8 cellular contexts compared by ENCODE assay signal in the genomic region with DNA sequence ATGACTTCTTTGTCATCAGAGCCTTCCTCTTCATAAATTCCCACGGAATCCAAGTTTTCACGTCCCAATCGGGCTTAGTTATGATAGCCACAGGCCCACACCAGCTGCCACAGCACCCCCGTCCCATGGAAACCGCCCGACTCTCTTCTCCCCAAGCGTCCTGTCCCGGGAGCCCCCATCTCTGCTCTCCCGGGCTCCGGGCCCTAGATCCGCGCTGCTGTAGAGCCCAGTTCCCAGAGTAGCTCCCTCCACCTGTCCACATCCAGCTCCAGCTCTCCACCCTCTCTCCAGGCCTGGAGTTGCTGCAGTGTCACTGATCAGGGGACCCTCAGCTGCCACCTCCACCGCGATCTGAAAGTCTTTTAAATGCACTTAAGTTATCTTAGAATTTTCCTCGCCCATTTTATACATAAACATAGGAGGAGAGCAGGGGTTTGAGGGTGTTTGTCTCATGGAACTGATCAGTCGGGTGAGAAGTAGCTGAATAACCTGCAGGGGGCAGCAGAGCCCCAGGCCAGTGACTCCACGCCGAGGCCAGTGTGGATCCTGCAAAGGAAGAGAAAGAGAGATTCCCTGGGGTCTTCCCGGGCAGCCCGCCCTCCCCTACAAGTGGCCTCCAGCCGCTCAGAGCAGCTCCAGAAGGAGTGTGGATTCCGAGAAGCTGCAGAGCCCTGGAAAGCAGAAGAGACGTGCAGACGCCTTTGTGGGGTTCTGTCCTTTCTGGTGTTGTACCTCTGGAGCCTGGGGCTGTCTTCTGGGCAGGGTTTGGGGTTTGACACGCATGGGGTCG. TPM values are rescaled to one million over a fixed set of nuclear protein-coding genes. Genes with fewer than 3 reads are reported as not detected.
DNase-seq lines count a peak whose midpoint lies in the region; ATAC-seq and TF ChIP-seq lines count a peak whose summit lies in the region.

No MANE protein-coding gene starts in this region.

- H3K9me3 ChIP-seq in right lobe of liver, result peaks cover 0 to 3% (median 0%) of the 10 kb centered on the region in 4 donors

- peaks cover 0 to 5% (median 0%) of the 10 kb centered on the region in 4 donors for H3K4me1 ChIP-seq in right lobe of liver

- H3K27me3 ChIP-seq in right lobe of liver, result no peaks in the 10 kb centered on the region

- no peaks in the 10 kb centered on the region for H3K36me3 ChIP-seq in right lobe of liver

- ATAC-seq in right lobe of liver (peak; percentile 58 to 67 (median 62)), HG02759 (IDR thresholded peaks at IDR 0.05; ENCODE audit: unreplicated experiment) (no peak)

- H3K9me3 Mint-ChIP-seq in activated CD4-positive, alpha-beta T cell treated with anti-CD3 and anti-CD28 coated beads, Interleukin-2, amount 10 ng/mL, durations not matched to agents 7 days and 5 days, result peaks cover 17% of the 10 kb centered on the region

- peak; percentile 45 to 74 (median 59) for TF ChIP-seq CTCF in right lobe of liver (IDR thresholded peaks at IDR 0.05)

- intact Hi-C loops in right lobe of liver (cut with DNase I), result no loop called here

- peaks cover 20% of the 10 kb centered on the region for H3K4me1 Mint-ChIP-seq in activated CD4-positive, alpha-beta T cell treated with anti-CD3 and anti-CD28 coated beads, Interleukin-2, amount 10 ng/mL, durations not matched to agents 7 days and 5 days

- H3K27me3 Mint-ChIP-seq in activated CD4-positive, alpha-beta T cell treated with anti-CD3 and anti-CD28 coated beads, Interleukin-2, amount 10 ng/mL, durations not matched to agents 7 days and 5 days, result no peaks in the 10 kb centered on the region

- H3K4me3 Mint-ChIP-seq in activated CD4-positive, alpha-beta T cell treated with anti-CD3 and anti-CD28 coated beads, Interleukin-2, amount 10 ng/mL, durations not matched to agents 7 days and 5 days, result peak overlapping the region; percentile 91

- no peak overlapping the region for H3K4me3 ChIP-seq in right lobe of liver

- CTCF ChIA-PET in activated CD4-positive, alpha-beta T cell treated with anti-CD3 and anti-CD28 coated beads, Interleukin-2, amount 10 ng/mL, durations not matched to agents 7 days and 5 days (lab: Charles Lee), result interaction anchor here (0.5 to 1.3 kb wide), 9 partner anchors 9 to 179 kb away, joined by 3 to 6 read pairs (median 4); a partner anchor contains a TSS

- peak overlapping the region in 1 of 3 donors; percentile 88 for H3K27ac ChIP-seq in right lobe of liver

- DNase-seq in NCI-H510A treated with DMSO at 0.1 percent for 48 hours (lab: John Stamatoyannopoulos, UW) (peak; percentile 3), NCI-H510A (lab: John Stamatoyannopoulos, UW) (no peak), NCI-H345 treated with DMSO at 0.1 percent for 48 hours (lab: John Stamatoyannopoulos, UW; ENCODE audit: unreplicated experiment) (peak; percentile 4), dermis blood vessel endothelial cell (peak; percentile 71), right lobe of liver (peak; percentile 56 to 73 (median 60))
- DNase-seq in activated CD4-positive, alpha-beta T cell treated with anti-CD3 and anti-CD28 coated beads, Interleukin-2, amount 10 ng/mL, durations not matched to agents 7 days and 5 days, result peak; percentile 72
- DNase-seq in stimulated activated CD4-positive, alpha-beta T cell treated with anti-CD3 and anti-CD28 coated beads, Interleukin-4, amount 100 ng/mL, for 24 hours, result peak; percentile 79

- POLR2A ChIA-PET in activated CD4-positive, alpha-beta T cell treated with anti-CD3 and anti-CD28 coated beads, Interleukin-2, amount 10 ng/mL, durations not matched to agents 7 days and 5 days (lab: Charles Lee), result interaction anchor here (0.6 to 1.0 kb wide), 2 partner anchors 21 to 72 kb away, joined by 3 to 4 read pairs; no protein-coding TSS in a partner anchor

- WGBS in right lobe of liver (ENCODE audit: insufficient coverage, low coverage, low lambda C conversion rate, missing lambda C conversion rate), result 32% methylated on average over 16 of the region's 26 CpGs

- peak overlapping the region; percentile 96 for H3K27ac Mint-ChIP-seq in activated CD4-positive, alpha-beta T cell treated with anti-CD3 and anti-CD28 coated beads, Interleukin-2, amount 10 ng/mL, durations not matched to agents 7 days and 5 days

- TF ChIP-seq POLR2A in right lobe of liver (IDR thresholded peaks at IDR 0.05), result no peak

- peaks cover 23% of the 10 kb centered on the region for H3K36me3 Mint-ChIP-seq in activated CD4-positive, alpha-beta T cell treated with anti-CD3 and anti-CD28 coated beads, Interleukin-2, amount 10 ng/mL, durations not matched to agents 7 days and 5 days (ENCODE audit: low read depth)

RNA-seq across cellular contexts. Expression of a gene that starts 1.1 kb away (rescaled TPM):
- total RNA-seq in activated CD4-positive, alpha-beta T cell treated with anti-CD3 and anti-CD28 coated beads, Interleukin-2, amount 10 ng/mL, durations not matched to agents 7 days and 5 days, result 1 to 10 TPM; 1.9 to 2.1 TPM
- total RNA-seq in dermis blood vessel endothelial cell (1.6 and 3.1 TPM in 2 replicates), right lobe of liver (1 to 10 TPM in 2 of 6 experiments, under 1 TPM in 4; 0.25 to 2.6 (median 0.70) TPM)

RNA-seq across cellular contexts. Expression of a gene that starts 38.9 kb away (rescaled TPM):
- 10 to 100 TPM; 21.2 to 22.1 TPM for total RNA-seq in activated CD4-positive, alpha-beta T cell treated with anti-CD3 and anti-CD28 coated beads, Interleukin-2, amount 10 ng/mL, durations not matched to agents 7 days and 5 days
- total RNA-seq in dermis blood vessel endothelial cell (8.8 and 11.2 TPM in 2 replicates), right lobe of liver (1 to 10 TPM; 5.1 to 7.6 (median 5.5) TPM)
